ENCODE assay signal across 20 cellular contexts in genomic region chr10:132113766-132114365, GRCh38. TPM values are rescaled to one million over a fixed set of nuclear protein-coding genes. Genes with fewer than 3 reads are reported as not detected.
DNase-seq lines count a peak whose midpoint lies in the region; ATAC-seq and TF ChIP-seq lines count a peak whose summit lies in the region.
"Had no signal": no experiment of that assay in that cellular context is flagged by ENCODE, and none has a peak within 500 bp of the region (broad histone marks: within the 10 kb centered on the region; RNA-seq: fewer than 3 reads in every experiment).

No MANE protein-coding gene starts in this region.

- no peaks in the 10 kb centered on the region for H3K9me3 Mint-ChIP-seq in activated naive CD8-positive, alpha-beta T cell treated with anti-CD3 and anti-CD28 coated beads, Interleukin-2, amount 10 ng/mL, durations not matched to agents 7 days and 5 days
- H3K9me3 Mint-ChIP-seq in activated naive CD8-positive, alpha-beta T cell treated with anti-CD3 and anti-CD28 coated beads for 36 hours, result no peaks in the 10 kb centered on the region
- no peaks in the 10 kb centered on the region for H3K9me3 Mint-ChIP-seq in nephron progenitor cell

- WGBS in aorta, 2 donors, result 71 to 83% methylated on average over 14 of the region's 14 CpGs

- ATAC-seq in activated naive CD8-positive, alpha-beta T cell treated with anti-CD3 and anti-CD28 coated beads, Interleukin-2, amount 10 ng/mL, durations not matched to agents 7 days and 5 days (ENCODE audit: low read depth), result no peak
- ATAC-seq in aorta (ENCODE audit: low FRiP score), result no peak
- ATAC-seq in GM21737 (IDR thresholded peaks at IDR 0.05; ENCODE audit: unreplicated experiment), result no peak
- ATAC-seq: foreskin keratinocyte, GM12878 had no signal

- peak; percentile 14 for DNase-seq in activated naive CD8-positive, alpha-beta T cell treated with anti-CD3 and anti-CD28 coated beads, Interleukin-2, amount 10 ng/mL, durations not matched to agents 7 days and 5 days
- no peak for DNase-seq in activated naive CD8-positive, alpha-beta T cell treated with anti-CD3 and anti-CD28 coated beads for 36 hours
- peak in 25 of 42 donors; percentile 4 to 48 (median 22) for DNase-seq in head of caudate nucleus
- DNase-seq in nephron progenitor cell, result peak; percentile 0
- peak; percentile 21 to 51 for DNase-seq in aorta
- DNase-seq in DMS153 (lab: John Stamatoyannopoulos, UW), result no peak
- no peak for DNase-seq in NCI-H1092 treated with DMSO at 0.1 percent for 48 hours (lab: John Stamatoyannopoulos, UW)
- DNase-seq: activated CD4-positive, CD25-positive, alpha-beta regulatory T cell treated with anti-CD3 and anti-CD28 coated beads, Interleukin-2, amount 50 U/mL, for 72 hours; colonic mucosa; DMS 273 treated with DMSO at 0.1 percent for 48 hours; foreskin keratinocyte; GDM1; NCI-H1105; NCI-H526 treated with DMSO at 0.1 percent for 48 hours; stimulated activated CD8-positive, alpha-beta memory T cell treated with anti-CD3 and anti-CD28 coated beads, Interleukin-4, amount 100 ng/mL, for 48 hours had no signal

- H3K27me3 Mint-ChIP-seq in activated naive CD8-positive, alpha-beta T cell treated with anti-CD3 and anti-CD28 coated beads, Interleukin-2, amount 10 ng/mL, durations not matched to agents 7 days and 5 days, result peaks cover 2% of the 10 kb centered on the region
- H3K27me3 Mint-ChIP-seq in activated naive CD8-positive, alpha-beta T cell treated with anti-CD3 and anti-CD28 coated beads for 36 hours, result no peaks in the 10 kb centered on the region
- H3K27me3 Mint-ChIP-seq in nephron progenitor cell (ENCODE audit: low read depth, poor library complexity), result peaks cover 14% of the 10 kb centered on the region

- no peak overlapping the region for H3K4me3 ChIP-seq in aorta (ENCODE audit: low read length in 2 of 2)
- H3K4me3 ChIP-seq: colonic mucosa, GM12878, SJSA1 had no signal

- H3K27me3 ChIP-seq in aorta (ENCODE audit: control insufficient read depth in 1 of 2, insufficient read depth in 2 of 2, low read length in 1 of 2), result no peaks in the 10 kb centered on the region
- H3K27me3 ChIP-seq: colonic mucosa, foreskin keratinocyte, SJSA1 had no signal

- no peak overlapping the region for H3K27ac ChIP-seq in aorta (ENCODE audit: low read depth in 1 of 2, low read length in 2 of 2)
- H3K27ac ChIP-seq: C4-2B, colonic mucosa, foreskin keratinocyte, parathyroid adenoma, SJSA1 had no signal

- H3K4me3 Mint-ChIP-seq in activated naive CD8-positive, alpha-beta T cell treated with anti-CD3 and anti-CD28 coated beads, Interleukin-2, amount 10 ng/mL, durations not matched to agents 7 days and 5 days, result no peak overlapping the region
- no peak overlapping the region for H3K4me3 Mint-ChIP-seq in activated naive CD8-positive, alpha-beta T cell treated with anti-CD3 and anti-CD28 coated beads for 36 hours
- no peak overlapping the region for H3K4me3 Mint-ChIP-seq in nephron progenitor cell

- H3K4me1 ChIP-seq in aorta (ENCODE audit: control insufficient read depth in 1 of 2, insufficient read depth in 2 of 2, low read length in 2 of 2), result no peaks in the 10 kb centered on the region
- H3K4me1 ChIP-seq: colonic mucosa, foreskin keratinocyte, parathyroid adenoma, SJSA1 had no signal

- intact Hi-C loops in head of caudate nucleus (cut with DNase I) (no loop called here), aorta (cut with DNase I) (no loop called here)

- TF ChIP-seq CTCF in nephron progenitor cell (IDR thresholded peaks at IDR 0.05), result no peak

- no peak overlapping the region for H3K27ac Mint-ChIP-seq in activated naive CD8-positive, alpha-beta T cell treated with anti-CD3 and anti-CD28 coated beads, Interleukin-2, amount 10 ng/mL, durations not matched to agents 7 days and 5 days
- H3K27ac Mint-ChIP-seq in activated naive CD8-positive, alpha-beta T cell treated with anti-CD3 and anti-CD28 coated beads for 36 hours, result no peak overlapping the region
- H3K27ac Mint-ChIP-seq in nephron progenitor cell, result no peak overlapping the region

- no peaks in the 10 kb centered on the region for H3K4me1 Mint-ChIP-seq in activated naive CD8-positive, alpha-beta T cell treated with anti-CD3 and anti-CD28 coated beads, Interleukin-2, amount 10 ng/mL, durations not matched to agents 7 days and 5 days
- H3K4me1 Mint-ChIP-seq in activated naive CD8-positive, alpha-beta T cell treated with anti-CD3 and anti-CD28 coated beads for 36 hours, result no peaks in the 10 kb centered on the region
- H3K4me1 Mint-ChIP-seq in nephron progenitor cell, result peaks cover 7% of the 10 kb centered on the region

- no peaks in the 10 kb centered on the region for H3K9me3 ChIP-seq in aorta (ENCODE audit: control insufficient read depth, low read length)
- H3K9me3 ChIP-seq: colonic mucosa, SJSA1 had no signal

- no peaks in the 10 kb centered on the region for H3K36me3 ChIP-seq in aorta (ENCODE audit: control insufficient read depth in 1 of 2, insufficient read depth in 2 of 2, low read length in 1 of 2)
- H3K36me3 ChIP-seq: colonic mucosa, SJSA1 had no signal

- POLR2A ChIA-PET in activated naive CD8-positive, alpha-beta T cell treated with anti-CD3 and anti-CD28 coated beads, Interleukin-2, amount 10 ng/mL, durations not matched to agents 7 days and 5 days (lab: Charles Lee), result no interaction called here

- no peaks in the 10 kb centered on the region for H3K36me3 Mint-ChIP-seq in activated naive CD8-positive, alpha-beta T cell treated with anti-CD3 and anti-CD28 coated beads, Interleukin-2, amount 10 ng/mL, durations not matched to agents 7 days and 5 days
- H3K36me3 Mint-ChIP-seq in activated naive CD8-positive, alpha-beta T cell treated with anti-CD3 and anti-CD28 coated beads for 36 hours, result no peaks in the 10 kb centered on the region
- H3K36me3 Mint-ChIP-seq in nephron progenitor cell (ENCODE audit: low read depth), result no peaks in the 10 kb centered on the region

RNA-seq across cellular contexts. Expression of gene JAKMIP3, which starts 48.1 kb away (rescaled TPM):
- total RNA-seq in activated naive CD8-positive, alpha-beta T cell treated with anti-CD3 and anti-CD28 coated beads, Interleukin-2, amount 10 ng/mL, durations not matched to agents 7 days and 5 days, result under 1 TPM; 0.17 to 0.28 TPM
- total RNA-seq in activated naive CD8-positive, alpha-beta T cell treated with anti-CD3 and anti-CD28 coated beads for 36 hours, result under 1 TPM; 0.21 to 0.28 TPM
- total RNA-seq in aorta, result under 1 TPM; 0.23 to 0.99 TPM
- under 1 TPM in 1 of 2 donors, not detected in 1; 0.36 TPM for polyA plus RNA-seq in aorta
- total RNA-seq: GM12878 had no signal
- polyA plus RNA-seq: foreskin keratinocyte had no signal

Comparison
In these comparisons a context has a peak if more than half of its experiments do, and no peak if none do; other contexts are left out.
1. DNase-seq: peak in activated naive CD8-positive, alpha-beta T cell treated with anti-CD3 and anti-CD28 coated beads, Interleukin-2, amount 10 ng/mL, durations not matched to agents 7 days and 5 days (single experiment), head of caudate nucleus (25 of 42), nephron progenitor cell (single experiment) and aorta (2 of 2); none in activated naive CD8-positive, alpha-beta T cell treated with anti-CD3 and anti-CD28 coated beads for 36 hours (single experiment), DMS153 (single experiment) and NCI-H1092 treated with DMSO at 0.1 percent for 48 hours (single experiment).